Comparison of ENCODE assay signal across 13 cellular contexts in the genomic region with DNA sequence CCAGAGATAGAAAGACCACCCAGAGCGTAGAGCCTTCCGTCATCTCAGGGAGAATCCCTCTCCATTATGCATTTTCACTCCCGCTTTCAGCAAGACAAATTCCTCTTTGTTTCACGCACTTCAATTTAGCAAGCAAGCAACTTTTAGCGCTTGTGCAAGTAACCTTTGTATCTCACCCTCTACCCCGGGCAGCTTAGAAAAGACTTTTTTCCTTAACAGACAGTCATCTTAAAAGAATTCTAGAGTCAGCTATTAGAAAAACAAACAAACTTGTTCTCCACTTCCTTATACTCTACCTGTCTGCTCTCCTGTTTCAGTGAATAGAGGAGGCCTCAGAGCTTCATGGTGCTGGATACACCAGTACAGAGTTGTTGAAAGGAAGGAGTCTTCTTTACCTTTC. TPM values are rescaled to one million over a fixed set of nuclear protein-coding genes. Genes with fewer than 3 reads are reported as not detected.
A peak's percentile ranks its signal among the peaks of the same experiment; 100 is the strongest.
DNase-seq lines count a peak whose midpoint lies in the region; ATAC-seq lines count a peak whose summit lies in the region.
"Had no signal": no experiment of that assay in that cellular context is flagged by ENCODE, and none has a peak within 500 bp of the region (broad histone marks: within the 10 kb centered on the region; RNA-seq: fewer than 3 reads in every experiment).

No MANE protein-coding gene starts in this region.

- H3K4me1 ChIP-seq in SJSA1 (replicated peaks) (peaks cover 58% of the 10 kb centered on the region), muscle layer of duodenum (ENCODE audit: control insufficient read depth in 1 of 2, insufficient read depth in 2 of 2, low read length in 2 of 2) (no peaks in the 10 kb centered on the region)

- H3K36me3 ChIP-seq in SJSA1 (no peaks in the 10 kb centered on the region), muscle layer of duodenum (ENCODE audit: control insufficient read depth in 1 of 2, insufficient read depth in 2 of 2, low read length in 2 of 2) (no peaks in the 10 kb centered on the region)

- H3K9me3 ChIP-seq in SJSA1 (replicated peaks): no peaks in the 10 kb centered on the region
- no peaks in the 10 kb centered on the region for H3K9me3 ChIP-seq in muscle layer of duodenum (ENCODE audit: control insufficient read depth in 1 of 2, low read length in 2 of 2)

- H3K4me3 ChIP-seq in SJSA1 (no peak overlapping the region), muscle layer of duodenum (ENCODE audit: low read depth in 1 of 2, low read length in 2 of 2) (no peak overlapping the region)

- H3K27ac ChIP-seq in SJSA1 (peak overlapping the region; percentile 95), muscle layer of duodenum (ENCODE audit: low read length) (peak overlapping the region; percentile 37)

- peak; percentile 57 for DNase-seq in Caki2 (ENCODE audit: low read depth)
- DNase-seq in SJSA1 (ENCODE audit: low read depth in 1 of 2, low spot score in 2 of 2): peak; percentile 80 to 92
- DNase-seq in NCI-H2196 treated with DMSO at 0.1 percent for 48 hours (lab: John Stamatoyannopoulos, UW; ENCODE audit: unreplicated experiment): no peak
- DNase-seq in stimulated activated CD4-positive, alpha-beta T cell treated with anti-CD3 and anti-CD28 coated beads, Interleukin-2, amount 100 ng/mL, for 24 hours: no peak
- DNase-seq in hypothalamus (lab: John Stamatoyannopoulos, UW): no peak
- DNase-seq: endodermal cell; NCI-H1048; NCI-H2227 treated with DMSO at 0.1 percent for 48 hours; OCI-M1; stimulated activated CD8-positive, alpha-beta memory T cell treated with anti-CD3 and anti-CD28 coated beads, Interleukin-4, amount 100 ng/mL, for 48 hours had no signal

- ATAC-seq in esophagus mucosa: peak; percentile 84
- no peak for ATAC-seq in GM21515 (IDR thresholded peaks at IDR 0.05; ENCODE audit: unreplicated experiment)

- H3K27me3 ChIP-seq in SJSA1 (replicated peaks): no peaks in the 10 kb centered on the region
- H3K27me3 ChIP-seq in muscle layer of duodenum (ENCODE audit: low read depth, low read length): no peaks in the 10 kb centered on the region

- in situ Hi-C loops in Caki2 (cut with HindIII; ENCODE audit: low pct_unique_long_range_greater_than_20kb, low sequenced_read_pairs): no loop called here

RNA-seq across cellular contexts. Expression of a gene that starts 12.1 kb away (rescaled TPM):
- 2.6 and 7.2 TPM in 2 replicates for total RNA-seq in Caki2 (2014; rRNA removed; shearing (Covaris generic); ENCODE audit: low replicate concordance)
- total RNA-seq in SJSA1 (2014; rRNA removed; shearing (Covaris generic)): 25.9 and 33.4 TPM in 2 replicates
- 3.6 TPM for total RNA-seq in esophagus mucosa

Comparison
In these comparisons a context has a peak if more than half of its experiments do, and no peak if none do; other contexts are left out.
1. DNase-seq: peak in Caki2 (single experiment) and SJSA1 (2 of 2); none in NCI-H2196 treated with DMSO at 0.1 percent for 48 hours (single experiment), stimulated activated CD4-positive, alpha-beta T cell treated with anti-CD3 and anti-CD28 coated beads, Interleukin-2, amount 100 ng/mL, for 24 hours (0 of 2) and hypothalamus (0 of 51).